1 cellular context compared by ENCODE assay signal in genomic region chr16:30488764-30489595, GRCh38.
TF ChIP-seq lines count a peak whose summit lies in the region.

No MANE protein-coding gene starts in this region.

TF ChIP-seq in HepG2, 621 proteins besides CTCF, POLR2A, EP300 and RAD21 (continued from another document and continues in another):
- TF ChIP-seq ZNF142 (CRISPR knock-in tag; IDR thresholded peaks at IDR 0.05): 0 out of 2 replicates have a peak, but pooled peaks have one; percentile 60
- TF ChIP-seq ZBTB46 (CRISPR knock-in tag; IDR thresholded peaks at IDR 0.05; ENCODE audit: borderline replicate concordance): no peak
- TF ChIP-seq ZNF749 (CRISPR knock-in tag; IDR thresholded peaks at IDR 0.05; ENCODE audit: borderline replicate concordance): no peak
- TF ChIP-seq SRF (IDR thresholded peaks at IDR 0.05; ENCODE audit: low read depth, low read length): no peak
- TF ChIP-seq U2AF2 (IDR thresholded peaks at IDR 0.05; ENCODE audit: low read depth, low read length): no peak
- TF ChIP-seq ZNF83 (CRISPR knock-in tag; IDR thresholded peaks at IDR 0.05; ENCODE audit: borderline replicate concordance): no peak
- no peak for TF ChIP-seq CREB1 (IDR thresholded peaks at IDR 0.05)
- TF ChIP-seq CREB1 (CRISPR knock-in tag; IDR thresholded peaks at IDR 0.05): no peak
- TF ChIP-seq AKAP8 (CRISPR knock-in tag; IDR thresholded peaks at IDR 0.05): no peak
- TF ChIP-seq HMG20A (CRISPR knock-in tag; IDR thresholded peaks at IDR 0.05; ENCODE audit: borderline replicate concordance): peak; percentile 75
- TF ChIP-seq PAX8 (CRISPR knock-in tag; IDR thresholded peaks at IDR 0.05; ENCODE audit: borderline replicate concordance): no peak
- TF ChIP-seq SNRNP70 (IDR thresholded peaks at IDR 0.05; ENCODE audit: low read depth, low read length): no peak
- 0 out of 2 replicates have a peak, but pooled peaks have one; percentile 43 for TF ChIP-seq ZNF800 (CRISPR knock-in tag; IDR thresholded peaks at IDR 0.05)
- TF ChIP-seq ELF3 (CRISPR knock-in tag; IDR thresholded peaks at IDR 0.05): peak; percentile 94
- peak; percentile 38; the same call in 1 of the 2 replicates for TF ChIP-seq SRY (CRISPR knock-in tag; IDR thresholded peaks at IDR 0.05)
- TF ChIP-seq ZNF280D (CRISPR knock-in tag; IDR thresholded peaks at IDR 0.05): peak; percentile 96
- TF ChIP-seq ZNF629 (CRISPR knock-in tag; conservative IDR thresholded peaks at IDR 0.05): 0 out of 2 replicates have a peak, but pooled peaks have one; percentile 35
- TF ChIP-seq RXRA (CRISPR knock-in tag; IDR thresholded peaks at IDR 0.05): peak; percentile 50; the same call in 1 of the 2 replicates
- no peak for TF ChIP-seq PRDM15 (CRISPR knock-in tag; IDR thresholded peaks at IDR 0.05)
- TF ChIP-seq CHCHD3 (CRISPR knock-in tag; IDR thresholded peaks at IDR 0.05): no peak
- TF ChIP-seq HMGXB3 (CRISPR knock-in tag; IDR thresholded peaks at IDR 0.05; ENCODE audit: borderline replicate concordance): peak; percentile 44; the same call in 1 of the 2 replicates
- TF ChIP-seq ZNF414 (CRISPR knock-in tag; IDR thresholded peaks at IDR 0.05): no peak
- TF ChIP-seq ATM (IDR thresholded peaks at IDR 0.05; ENCODE audit: borderline replicate concordance): no peak
- TF ChIP-seq USF2 (IDR thresholded peaks at IDR 0.05; ENCODE audit: low read depth, low read length): no peak
- TF ChIP-seq USF2 (CRISPR knock-in tag; IDR thresholded peaks at IDR 0.05; ENCODE audit: borderline replicate concordance): no peak; the same call in 1 of the 2 replicates
- peak; percentile 89 for TF ChIP-seq PHF21A (CRISPR knock-in tag; IDR thresholded peaks at IDR 0.05)
- no peak for TF ChIP-seq KLF12 (CRISPR knock-in tag; IDR thresholded peaks at IDR 0.05; ENCODE audit: borderline replicate concordance)
- 0 out of 2 replicates have a peak, but pooled peaks have one; percentile 51 for TF ChIP-seq ZNF792 (CRISPR knock-in tag; IDR thresholded peaks at IDR 0.05)
- no peak for TF ChIP-seq ZNF468 (CRISPR knock-in tag; IDR thresholded peaks at IDR 0.05)
- no peak for TF ChIP-seq CREBL2 (CRISPR knock-in tag; IDR thresholded peaks at IDR 0.05; ENCODE audit: borderline replicate concordance)
- no peak for TF ChIP-seq ZNF510 (CRISPR knock-in tag; IDR thresholded peaks at IDR 0.05; ENCODE audit: low read depth)
- TF ChIP-seq SMYD3 (CRISPR knock-in tag; IDR thresholded peaks at IDR 0.05): no peak
